9 cellular contexts compared by ENCODE assay signal in the genomic region with DNA sequence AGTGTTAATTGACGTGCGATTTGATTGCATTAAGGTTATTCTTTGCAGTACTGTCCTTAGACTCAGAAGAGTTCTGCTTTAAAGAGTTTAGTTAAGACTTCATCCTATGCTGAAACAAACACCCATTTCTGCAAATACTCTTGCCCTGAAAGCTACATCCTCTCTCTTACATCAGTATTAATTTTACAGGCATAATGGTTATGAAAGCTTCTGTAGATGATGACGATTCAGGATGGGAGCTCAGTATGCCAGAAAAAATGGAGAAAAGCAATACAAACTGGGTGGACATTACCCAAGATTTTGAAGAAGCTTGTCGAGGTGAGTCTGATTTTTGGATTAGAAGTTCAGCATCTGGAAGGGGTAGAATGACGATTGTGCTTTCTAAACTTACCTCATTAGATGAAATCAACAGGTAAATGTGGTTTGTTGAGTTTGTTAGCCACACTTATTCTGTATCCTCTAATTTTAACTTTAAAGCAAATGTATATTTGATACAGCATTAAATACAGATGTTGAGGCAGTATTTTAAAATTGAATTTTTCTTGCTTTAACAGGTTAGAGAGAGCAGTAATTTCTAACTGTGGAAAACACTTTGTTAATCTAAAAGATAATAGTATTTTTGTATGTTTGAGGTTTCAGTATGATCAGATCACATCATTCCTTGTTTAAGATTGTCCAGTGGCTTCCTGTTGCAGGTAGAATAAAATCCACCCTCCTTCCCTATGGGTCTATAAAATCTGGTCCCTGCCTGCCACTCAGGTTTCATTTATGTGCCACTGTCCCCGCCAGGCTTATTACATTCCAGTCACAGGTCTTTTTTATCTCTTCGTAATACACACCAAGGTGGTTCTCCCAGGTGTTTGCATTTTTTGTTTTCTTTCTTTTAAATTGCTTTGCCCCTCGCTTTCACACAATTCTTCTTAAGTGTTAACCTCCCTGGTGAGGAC. TPM values are rescaled to one million over a fixed set of nuclear protein-coding genes. Genes with fewer than 3 reads are reported as not detected.
DNase-seq lines count a peak whose midpoint lies in the region; ATAC-seq and TF ChIP-seq lines count a peak whose summit lies in the region.
"Had no signal": no experiment of that assay in that cellular context is flagged by ENCODE, and none has a peak within 500 bp of the region (broad histone marks: within the 10 kb centered on the region; RNA-seq: fewer than 3 reads in every experiment).

No MANE protein-coding gene starts in this region.

- DNase-seq in CD4-positive, alpha-beta T cell, result no peak
- DNase-seq in MV-4-11 (lab: John Stamatoyannopoulos, UW) (peak; percentile 13), neural progenitor cell (ENCODE audit: low spot score) (no peak)
- DNase-seq in effector memory CD4-positive, alpha-beta T cell, result no peak
- DNase-seq in stimulated activated CD4-positive, alpha-beta T cell treated with anti-CD3 and anti-CD28 coated beads, Interleukin-15, amount 100 ng/mL, for 24 hours, result no peak
- DNase-seq in NK-92 treated with Interleukin-12 subunit alpha and Interleukin-12 subunit beta, amount 100 ng/mL, for 24 hours (lab: John Stamatoyannopoulos, UW), result no peak
- DNase-seq: cortex of kidney had no signal

- no peaks in the 10 kb centered on the region for H3K27me3 Mint-ChIP-seq in CD4-positive, alpha-beta T cell
- peaks cover 2% of the 10 kb centered on the region for H3K27me3 Mint-ChIP-seq in neural progenitor cell (ENCODE audit: insufficient read depth, low read depth)

- no peak for TF ChIP-seq CTCF in CD4-positive, alpha-beta T cell (IDR thresholded peaks at IDR 0.05)
- TF ChIP-seq CTCF in neural progenitor cell (IDR thresholded peaks at IDR 0.05), result no peak

- H3K36me3 ChIP-seq in effector memory CD4-positive, alpha-beta T cell (ENCODE audit: control insufficient read depth, insufficient read depth, low read length), result peaks cover 4% of the 10 kb centered on the region
- H3K36me3 ChIP-seq in neural progenitor cell, result no peaks in the 10 kb centered on the region

- H3K4me2 ChIP-seq in neural progenitor cell, result peak overlapping the region; percentile 89

- H3K4me3 Mint-ChIP-seq in CD4-positive, alpha-beta T cell, result peak overlapping the region; percentile 94
- peak overlapping the region; percentile 95 for H3K4me3 Mint-ChIP-seq in neural progenitor cell

- POLR2A ChIA-PET in CD4-positive, alpha-beta T cell (lab: Charles Lee), result interaction anchor here (0.8 to 3.3 kb wide), 2 partner anchors 340 to 1962 kb away, joined by 3 to 15 read pairs; a partner anchor contains a TSS

- peaks cover 61% of the 10 kb centered on the region for H3K79me2 ChIP-seq in neural progenitor cell (ENCODE audit: low read depth)

- H3K4me3 ChIP-seq in effector memory CD4-positive, alpha-beta T cell (ENCODE audit: insufficient read depth, low read depth, low read length, poor library complexity, severe bottlenecking), result peak overlapping the region; percentile 96
- peak overlapping the region; percentile 91 for H3K4me3 ChIP-seq in neural progenitor cell

- CTCF ChIA-PET in CD4-positive, alpha-beta T cell (lab: Charles Lee), result no interaction called here

- H3K9ac ChIP-seq in neural progenitor cell, result peak overlapping the region; percentile 78

- H3K36me3 Mint-ChIP-seq in CD4-positive, alpha-beta T cell (ENCODE audit: low read depth), result peaks cover 23% of the 10 kb centered on the region
- peaks cover 18% of the 10 kb centered on the region for H3K36me3 Mint-ChIP-seq in neural progenitor cell

- no peaks in the 10 kb centered on the region for H3K27me3 ChIP-seq in CD4-positive, alpha-beta T cell (ENCODE audit: control insufficient read depth, insufficient read depth, low read length)
- H3K27me3 ChIP-seq in effector memory CD4-positive, alpha-beta T cell (replicated peaks; ENCODE audit: control insufficient read depth, insufficient read depth, low read length, poor library complexity, severe bottlenecking), result no peaks in the 10 kb centered on the region
- H3K27me3 ChIP-seq in neural progenitor cell, result no peaks in the 10 kb centered on the region

- peaks cover 16% of the 10 kb centered on the region for H3K4me1 ChIP-seq in effector memory CD4-positive, alpha-beta T cell (ENCODE audit: control insufficient read depth, insufficient read depth, low read length, poor library complexity, severe bottlenecking)
- H3K4me1 ChIP-seq in neural progenitor cell, result peaks cover 8% of the 10 kb centered on the region

- no peak overlapping the region for H2AFZ ChIP-seq in neural progenitor cell (replicated peaks)

- intact Hi-C loops in CD4-positive, alpha-beta T cell (cut with DNase I, micrococcal nuclease), result loop anchor here (2.0 to 10.0 kb wide), 7 partner anchors 135 to 1967 kb away; a partner anchor contains a TSS

- no peak overlapping the region for H3K27ac Mint-ChIP-seq in CD4-positive, alpha-beta T cell
- H3K27ac Mint-ChIP-seq in neural progenitor cell, result peak overlapping the region; percentile 68

- no peaks in the 10 kb centered on the region for H3K9me3 ChIP-seq in CD4-positive, alpha-beta T cell (ENCODE audit: control insufficient read depth, low read length)
- no peaks in the 10 kb centered on the region for H3K9me3 ChIP-seq in effector memory CD4-positive, alpha-beta T cell (ENCODE audit: control insufficient read depth, low read length)
- no peaks in the 10 kb centered on the region for H3K9me3 ChIP-seq in neural progenitor cell (ENCODE audit: low read depth)

- no peak for ATAC-seq in CD4-positive, alpha-beta T cell (ENCODE audit: poor library complexity)
- no peak for ATAC-seq in HG02642 (IDR thresholded peaks at IDR 0.05; ENCODE audit: poor library complexity, unreplicated experiment)
- ATAC-seq in GM21737 (IDR thresholded peaks at IDR 0.05; ENCODE audit: unreplicated experiment), result no peak

- H3F3A ChIP-seq in neural progenitor cell (ENCODE audit: low read depth), result peaks cover 19% of the 10 kb centered on the region

- H3K27ac ChIP-seq in CD4-positive, alpha-beta T cell (ENCODE audit: low read depth, low read length), result peak overlapping the region; percentile 82
- H3K27ac ChIP-seq in effector memory CD4-positive, alpha-beta T cell (ENCODE audit: insufficient read depth, low read length, poor library complexity, severe bottlenecking), result peak overlapping the region; percentile 90
- H3K27ac ChIP-seq in neural progenitor cell, result no peak overlapping the region

- H3K4me1 Mint-ChIP-seq in CD4-positive, alpha-beta T cell (ENCODE audit: low read depth), result peaks cover 20% of the 10 kb centered on the region
- H3K4me1 Mint-ChIP-seq in neural progenitor cell, result peaks cover 10% of the 10 kb centered on the region

- peaks cover 30% of the 10 kb centered on the region for H4K20me1 ChIP-seq in neural progenitor cell (ENCODE audit: low read depth)

- no peaks in the 10 kb centered on the region for H3K9me3 Mint-ChIP-seq in CD4-positive, alpha-beta T cell
- H3K9me3 Mint-ChIP-seq in neural progenitor cell, result peaks cover 2% of the 10 kb centered on the region

RNA-seq across cellular contexts. Expression of a gene that starts 1.3 kb away (rescaled TPM):
- total RNA-seq in CD4-positive, alpha-beta T cell, result 10 to 100 TPM; 19.4 to 19.8 TPM
- total RNA-seq in neural progenitor cell (ENCODE audit: low replicate concordance), result 33.2 and 60.7 TPM in 2 replicates
